Comparison of ENCODE assay signal across 8 cellular contexts in genomic region chr11:101914349-101914736, GRCh38. TPM values are rescaled to one million over a fixed set of nuclear protein-coding genes. Genes with fewer than 3 reads are reported as not detected.
DNase-seq lines count a peak whose midpoint lies in the region; ATAC-seq and TF ChIP-seq lines count a peak whose summit lies in the region.

No MANE protein-coding gene starts in this region.

- no peak overlapping the region for H2BK5ac ChIP-seq in mesendoderm (ENCODE audit: low read length)

- CTCF ChIA-PET in AG04450 (lab: Charles Lee): interaction anchor here (0.6 to 2.4 kb wide), 19 partner anchors 9 to 901 kb away, joined by 3 to 16 read pairs (median 4); no protein-coding TSS in a partner anchor

- H3K4me3 Mint-ChIP-seq in central memory CD8-positive, alpha-beta T cell: peak overlapping the region; percentile 91

- no peak overlapping the region for H2AK5ac ChIP-seq in mesendoderm (ENCODE audit: low read length)

- H3K23ac ChIP-seq in mesendoderm (ENCODE audit: low read length): no peak overlapping the region

- H3K18ac ChIP-seq in mesendoderm (ENCODE audit: low read length): no peak overlapping the region

- no peaks in the 10 kb centered on the region for H3K79me2 ChIP-seq in mesendoderm (ENCODE audit: control insufficient read depth, insufficient read depth, low read length)

- no peaks in the 10 kb centered on the region for H3K9me3 ChIP-seq in AG04450 (ENCODE audit: control insufficient read depth, insufficient read depth, low read length)
- H3K9me3 ChIP-seq in HUES48 (ENCODE audit: control insufficient read depth, insufficient read depth, low read length): no peaks in the 10 kb centered on the region

- H3K27ac ChIP-seq in AG04450 (ENCODE audit: low read depth, low read length) (peak overlapping the region; percentile 60), HUES48 (ENCODE audit: low read depth, low read length) (no peak overlapping the region), mesendoderm (ENCODE audit: low read depth, low read length) (no peak overlapping the region)

- no peak overlapping the region for H2BK120ac ChIP-seq in mesendoderm (ENCODE audit: low read depth, low read length)

- H3K9ac ChIP-seq in HUES48 (ENCODE audit: low read depth, low read length) (no peak overlapping the region), mesendoderm (ENCODE audit: low read length) (peak overlapping the region; percentile 11)

- WGBS in mesendoderm (ENCODE audit: extremely low coverage, insufficient coverage, low lambda C conversion rate): no CpG with 5 or more reads among the region's 6 CpGs

- H4K5ac ChIP-seq in mesendoderm (ENCODE audit: low read length): no peak overlapping the region

- no peak overlapping the region for H4K8ac ChIP-seq in mesendoderm (ENCODE audit: low read depth, low read length)

- no peaks in the 10 kb centered on the region for H3K9me3 Mint-ChIP-seq in central memory CD8-positive, alpha-beta T cell

- H3K36me3 Mint-ChIP-seq in central memory CD8-positive, alpha-beta T cell (ENCODE audit: insufficient read depth): peaks cover 2% of the 10 kb centered on the region

- H3K79me1 ChIP-seq in mesendoderm (ENCODE audit: low read length): no peaks in the 10 kb centered on the region

- H3K27ac Mint-ChIP-seq in central memory CD8-positive, alpha-beta T cell (ENCODE audit: low read depth): peak overlapping the region; percentile 92

- H3K4me1 ChIP-seq in HUES48 (ENCODE audit: control insufficient read depth, insufficient read depth, low read length) (peaks cover 16% of the 10 kb centered on the region), mesendoderm (ENCODE audit: control insufficient read depth, low read depth, low read length) (no peaks in the 10 kb centered on the region)

- DNase-seq in AG04450 (ENCODE audit: low read depth, low spot score): peak; percentile 10
- no peak for DNase-seq in central memory CD8-positive, alpha-beta T cell (ENCODE audit: low spot score in 2 of 2)
- peak; percentile 58 for DNase-seq in mesendoderm
- no peak for DNase-seq in NCI-H1436 (lab: John Stamatoyannopoulos, UW)
- no peak for DNase-seq in SIG-M5 (lab: John Stamatoyannopoulos, UW)
- no peak for DNase-seq in hypothalamus (lab: John Stamatoyannopoulos, UW)
- DNase-seq in HPDE6-E6E7 (ENCODE audit: extremely low spot score): no peak

- peak overlapping the region; percentile 57 for H3K56ac ChIP-seq in mesendoderm (ENCODE audit: low read length)

- H3K4ac ChIP-seq in mesendoderm (ENCODE audit: low read depth, low read length): no peak overlapping the region

- peak overlapping the region; percentile 74 for H3K4me2 ChIP-seq in mesendoderm (ENCODE audit: low read length)

- no peak for ATAC-seq in central memory CD8-positive, alpha-beta T cell (replicated peaks; ENCODE audit: extremely low read depth, poor library complexity, severe bottlenecking)

- H3K4me1 Mint-ChIP-seq in central memory CD8-positive, alpha-beta T cell: peaks cover 21% of the 10 kb centered on the region

- no peak overlapping the region for H2BK15ac ChIP-seq in mesendoderm (replicated peaks; ENCODE audit: low read depth)

- no peak for TF ChIP-seq CTCF in AG04450 (IDR thresholded peaks at IDR 0.05; ENCODE audit: low read depth, low read length)

- POLR2A ChIA-PET in AG04450 (lab: Yijun Ruan, JAX): interaction anchor here (1.0 kb wide), 1 partner anchor 93 kb away, joined by 5 read pairs; no protein-coding TSS in a partner anchor

- no peaks in the 10 kb centered on the region for H3K27me3 Mint-ChIP-seq in central memory CD8-positive, alpha-beta T cell

- no peaks in the 10 kb centered on the region for H3K27me3 ChIP-seq in AG04450 (ENCODE audit: control insufficient read depth, insufficient read depth, low read length)
- no peaks in the 10 kb centered on the region for H3K27me3 ChIP-seq in HUES48 (ENCODE audit: control insufficient read depth, insufficient read depth, low read length)
- H3K27me3 ChIP-seq in mesendoderm (ENCODE audit: insufficient read depth, low read length, poor library complexity): no peaks in the 10 kb centered on the region

- peak overlapping the region; percentile 91 for H3K4me3 ChIP-seq in AG04450 (ENCODE audit: low read depth, low read length)
- H3K4me3 ChIP-seq in HUES48 (ENCODE audit: low read depth, low read length): peak overlapping the region; percentile 86
- H3K4me3 ChIP-seq in mesendoderm (ENCODE audit: low read length): peak overlapping the region; percentile 28

- H3K36me3 ChIP-seq in HUES48 (ENCODE audit: control insufficient read depth, insufficient read depth, low read length) (no peaks in the 10 kb centered on the region), mesendoderm (ENCODE audit: control insufficient read depth, insufficient read depth, low read length) (no peaks in the 10 kb centered on the region)

RNA-seq across cellular contexts. Expression of gene CEP126, which starts 0.5 kb away (rescaled TPM):
- 2.2 and 3.7 TPM in 2 replicates for polyA plus RNA-seq in AG04450 (2011; rRNA removed)
- 1.2 and 2.0 TPM in 2 replicates for polyA minus RNA-seq in AG04450 (2011; rRNA and poly(A)+ RNA removed)
- 0.80 TPM for polyA plus RNA-seq in mesendoderm (2013, experiment 1 of 2)
- polyA plus RNA-seq in mesendoderm (2013, experiment 2 of 2): 0.78 TPM

RNA-seq across cellular contexts. Expression of gene ANGPTL5, which starts 2.0 kb away (rescaled TPM):
- not detected in 2 replicates for polyA plus RNA-seq in AG04450 (2011; rRNA removed)
- not detected in 2 replicates for polyA minus RNA-seq in AG04450 (2011; rRNA and poly(A)+ RNA removed)
- not detected for polyA plus RNA-seq in mesendoderm (2013, experiment 1 of 2)
- polyA plus RNA-seq in mesendoderm (2013, experiment 2 of 2): not detected

Comparison
In these comparisons a context has a peak if more than half of its experiments do, and no peak if none do; other contexts are left out.
1. DNase-seq: peak in AG04450 (single experiment) and mesendoderm (single experiment); none in central memory CD8-positive, alpha-beta T cell (0 of 2), NCI-H1436 (single experiment), SIG-M5 (single experiment), hypothalamus (0 of 51) and HPDE6-E6E7 (single experiment).
2. H3K4me3 ChIP-seq: peak in every context shown above with its lines; median percentile 91 in AG04450; 86 in HUES48; 28 in mesendoderm.